Comparison of ENCODE assay signal across 2 cellular contexts in the genomic region with DNA sequence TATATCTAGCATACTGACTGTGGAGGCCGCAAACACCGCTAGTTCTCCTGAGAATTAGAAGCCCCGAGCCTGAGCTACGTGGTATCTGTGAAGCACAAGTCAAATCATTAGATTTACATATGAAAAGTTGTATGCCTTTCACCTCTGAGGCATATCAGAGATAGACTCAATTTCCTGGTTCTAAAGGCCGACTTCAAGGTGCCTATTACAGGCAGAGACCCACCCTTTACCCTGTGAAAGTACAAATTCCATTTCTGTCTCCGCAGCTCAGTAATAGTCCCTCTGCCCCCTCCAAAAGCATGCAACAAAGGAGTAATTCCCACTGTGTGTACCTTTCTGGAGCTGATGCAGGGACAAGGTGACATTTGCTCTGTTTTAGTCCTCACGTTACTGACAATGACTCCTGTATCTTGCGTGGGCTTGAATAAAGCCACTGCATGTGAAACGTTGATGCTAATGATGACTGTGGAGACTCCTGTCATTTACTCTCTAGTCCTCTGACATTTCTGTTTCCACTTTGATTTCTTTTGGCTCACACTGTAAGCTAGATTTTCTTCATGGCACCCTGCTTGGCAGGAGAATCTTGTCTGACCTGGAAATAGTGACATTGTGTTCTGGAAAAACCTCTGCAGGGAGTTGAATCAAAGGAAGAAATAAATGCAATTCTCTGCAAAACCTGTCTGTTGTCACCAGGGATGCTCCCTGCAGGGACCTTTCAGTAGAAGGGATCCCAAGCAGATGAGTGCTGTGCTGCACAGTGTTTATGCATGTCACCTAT.
TF ChIP-seq lines count a peak whose summit lies in the region.

No MANE protein-coding gene starts in this region.

TF ChIP-seq in GM23338, 12 proteins besides CTCF, POLR2A, EP300 and RAD21 (continued from another document and continues in another):
- TF ChIP-seq, protein P1, sequence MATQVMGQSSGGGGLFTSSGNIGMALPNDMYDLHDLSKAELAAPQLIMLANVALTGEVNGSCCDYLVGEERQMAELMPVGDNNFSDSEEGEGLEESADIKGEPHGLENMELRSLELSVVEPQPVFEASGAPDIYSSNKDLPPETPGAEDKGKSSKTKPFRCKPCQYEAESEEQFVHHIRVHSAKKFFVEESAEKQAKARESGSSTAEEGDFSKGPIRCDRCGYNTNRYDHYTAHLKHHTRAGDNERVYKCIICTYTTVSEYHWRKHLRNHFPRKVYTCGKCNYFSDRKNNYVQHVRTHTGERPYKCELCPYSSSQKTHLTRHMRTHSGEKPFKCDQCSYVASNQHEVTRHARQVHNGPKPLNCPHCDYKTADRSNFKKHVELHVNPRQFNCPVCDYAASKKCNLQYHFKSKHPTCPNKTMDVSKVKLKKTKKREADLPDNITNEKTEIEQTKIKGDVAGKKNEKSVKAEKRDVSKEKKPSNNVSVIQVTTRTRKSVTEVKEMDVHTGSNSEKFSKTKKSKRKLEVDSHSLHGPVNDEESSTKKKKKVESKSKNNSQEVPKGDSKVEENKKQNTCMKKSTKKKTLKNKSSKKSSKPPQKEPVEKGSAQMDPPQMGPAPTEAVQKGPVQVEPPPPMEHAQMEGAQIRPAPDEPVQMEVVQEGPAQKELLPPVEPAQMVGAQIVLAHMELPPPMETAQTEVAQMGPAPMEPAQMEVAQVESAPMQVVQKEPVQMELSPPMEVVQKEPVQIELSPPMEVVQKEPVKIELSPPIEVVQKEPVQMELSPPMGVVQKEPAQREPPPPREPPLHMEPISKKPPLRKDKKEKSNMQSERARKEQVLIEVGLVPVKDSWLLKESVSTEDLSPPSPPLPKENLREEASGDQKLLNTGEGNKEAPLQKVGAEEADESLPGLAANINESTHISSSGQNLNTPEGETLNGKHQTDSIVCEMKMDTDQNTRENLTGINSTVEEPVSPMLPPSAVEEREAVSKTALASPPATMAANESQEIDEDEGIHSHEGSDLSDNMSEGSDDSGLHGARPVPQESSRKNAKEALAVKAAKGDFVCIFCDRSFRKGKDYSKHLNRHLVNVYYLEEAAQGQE (IDR thresholded peaks at IDR 0.05; ENCODE audit: unreplicated experiment) = no peak
- TF ChIP-seq, protein P2, sequence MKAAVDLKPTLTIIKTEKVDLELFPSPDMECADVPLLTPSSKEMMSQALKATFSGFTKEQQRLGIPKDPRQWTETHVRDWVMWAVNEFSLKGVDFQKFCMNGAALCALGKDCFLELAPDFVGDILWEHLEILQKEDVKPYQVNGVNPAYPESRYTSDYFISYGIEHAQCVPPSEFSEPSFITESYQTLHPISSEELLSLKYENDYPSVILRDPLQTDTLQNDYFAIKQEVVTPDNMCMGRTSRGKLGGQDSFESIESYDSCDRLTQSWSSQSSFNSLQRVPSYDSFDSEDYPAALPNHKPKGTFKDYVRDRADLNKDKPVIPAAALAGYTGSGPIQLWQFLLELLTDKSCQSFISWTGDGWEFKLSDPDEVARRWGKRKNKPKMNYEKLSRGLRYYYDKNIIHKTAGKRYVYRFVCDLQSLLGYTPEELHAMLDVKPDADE (IDR thresholded peaks at IDR 0.05) = no peak
- TF ChIP-seq ZNF114 (CRISPR knock-in tag; IDR thresholded peaks at IDR 0.05) (no peak), ZNF331 (CRISPR knock-in tag; IDR thresholded peaks at IDR 0.05; ENCODE audit: low read depth) (no peak), NANOG (IDR thresholded peaks at IDR 0.05; ENCODE audit: borderline replicate concordance) (no peak), STAT1 (IDR thresholded peaks at IDR 0.05; ENCODE audit: unreplicated experiment) (no peak)
- TF ChIP-seq, protein P3, sequence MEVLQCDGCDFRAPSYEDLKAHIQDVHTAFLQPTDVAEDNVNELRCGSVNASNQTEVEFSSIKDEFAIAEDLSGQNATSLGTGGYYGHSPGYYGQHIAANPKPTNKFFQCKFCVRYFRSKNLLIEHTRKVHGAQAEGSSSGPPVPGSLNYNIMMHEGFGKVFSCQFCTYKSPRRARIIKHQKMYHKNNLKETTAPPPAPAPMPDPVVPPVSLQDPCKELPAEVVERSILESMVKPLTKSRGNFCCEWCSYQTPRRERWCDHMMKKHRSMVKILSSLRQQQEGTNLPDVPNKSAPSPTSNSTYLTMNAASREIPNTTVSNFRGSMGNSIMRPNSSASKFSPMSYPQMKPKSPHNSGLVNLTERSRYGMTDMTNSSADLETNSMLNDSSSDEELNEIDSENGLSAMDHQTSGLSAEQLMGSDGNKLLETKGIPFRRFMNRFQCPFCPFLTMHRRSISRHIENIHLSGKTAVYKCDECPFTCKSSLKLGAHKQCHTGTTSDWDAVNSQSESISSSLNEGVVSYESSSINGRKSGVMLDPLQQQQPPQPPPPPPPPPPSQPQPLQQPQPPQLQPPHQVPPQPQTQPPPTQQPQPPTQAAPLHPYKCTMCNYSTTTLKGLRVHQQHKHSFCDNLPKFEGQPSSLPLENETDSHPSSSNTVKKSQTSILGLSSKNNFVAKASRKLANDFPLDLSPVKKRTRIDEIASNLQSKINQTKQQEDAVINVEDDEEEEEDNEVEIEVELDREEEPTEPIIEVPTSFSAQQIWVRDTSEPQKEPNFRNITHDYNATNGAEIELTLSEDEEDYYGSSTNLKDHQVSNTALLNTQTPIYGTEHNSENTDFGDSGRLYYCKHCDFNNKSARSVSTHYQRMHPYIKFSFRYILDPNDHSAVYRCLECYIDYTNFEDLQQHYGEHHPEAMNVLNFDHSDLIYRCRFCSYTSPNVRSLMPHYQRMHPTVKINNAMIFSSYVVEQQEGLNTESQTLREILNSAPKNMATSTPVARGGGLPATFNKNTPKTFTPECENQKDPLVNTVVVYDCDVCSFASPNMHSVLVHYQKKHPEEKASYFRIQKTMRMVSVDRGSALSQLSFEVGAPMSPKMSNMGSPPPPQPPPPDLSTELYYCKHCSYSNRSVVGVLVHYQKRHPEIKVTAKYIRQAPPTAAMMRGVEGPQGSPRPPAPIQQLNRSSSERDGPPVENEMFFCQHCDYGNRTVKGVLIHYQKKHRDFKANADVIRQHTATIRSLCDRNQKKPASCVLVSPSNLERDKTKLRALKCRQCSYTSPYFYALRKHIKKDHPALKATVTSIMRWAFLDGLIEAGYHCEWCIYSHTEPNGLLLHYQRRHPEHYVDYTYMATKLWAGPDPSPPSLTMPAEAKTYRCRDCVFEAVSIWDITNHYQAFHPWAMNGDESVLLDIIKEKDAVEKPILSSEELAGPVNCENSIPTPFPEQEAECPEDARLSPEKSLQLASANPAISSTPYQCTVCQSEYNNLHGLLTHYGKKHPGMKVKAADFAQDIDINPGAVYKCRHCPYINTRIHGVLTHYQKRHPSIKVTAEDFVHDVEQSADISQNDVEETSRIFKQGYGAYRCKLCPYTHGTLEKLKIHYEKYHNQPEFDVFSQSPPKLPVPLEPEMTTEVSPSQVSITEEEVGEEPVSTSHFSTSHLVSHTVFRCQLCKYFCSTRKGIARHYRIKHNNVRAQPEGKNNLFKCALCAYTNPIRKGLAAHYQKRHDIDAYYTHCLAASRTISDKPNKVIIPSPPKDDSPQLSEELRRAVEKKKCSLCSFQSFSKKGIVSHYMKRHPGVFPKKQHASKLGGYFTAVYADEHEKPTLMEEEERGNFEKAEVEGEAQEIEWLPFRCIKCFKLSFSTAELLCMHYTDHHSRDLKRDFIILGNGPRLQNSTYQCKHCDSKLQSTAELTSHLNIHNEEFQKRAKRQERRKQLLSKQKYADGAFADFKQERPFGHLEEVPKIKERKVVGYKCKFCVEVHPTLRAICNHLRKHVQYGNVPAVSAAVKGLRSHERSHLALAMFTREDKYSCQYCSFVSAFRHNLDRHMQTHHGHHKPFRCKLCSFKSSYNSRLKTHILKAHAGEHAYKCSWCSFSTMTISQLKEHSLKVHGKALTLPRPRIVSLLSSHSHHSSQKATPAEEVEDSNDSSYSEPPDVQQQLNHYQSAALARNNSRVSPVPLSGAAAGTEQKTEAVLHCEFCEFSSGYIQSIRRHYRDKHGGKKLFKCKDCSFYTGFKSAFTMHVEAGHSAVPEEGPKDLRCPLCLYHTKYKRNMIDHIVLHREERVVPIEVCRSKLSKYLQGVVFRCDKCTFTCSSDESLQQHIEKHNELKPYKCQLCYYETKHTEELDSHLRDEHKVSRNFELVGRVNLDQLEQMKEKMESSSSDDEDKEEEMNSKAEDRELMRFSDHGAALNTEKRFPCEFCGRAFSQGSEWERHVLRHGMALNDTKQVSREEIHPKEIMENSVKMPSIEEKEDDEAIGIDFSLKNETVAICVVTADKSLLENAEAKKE (CRISPR knock-in tag; IDR thresholded peaks at IDR 0.05) = no peak

TF ChIP-seq in H1, 55 proteins besides CTCF, POLR2A, EP300 and RAD21 (continued from another document):
- TF ChIP-seq KDM5A (IDR thresholded peaks at IDR 0.05; ENCODE audit: low read length) = no peak
- TF ChIP-seq, protein P4, sequence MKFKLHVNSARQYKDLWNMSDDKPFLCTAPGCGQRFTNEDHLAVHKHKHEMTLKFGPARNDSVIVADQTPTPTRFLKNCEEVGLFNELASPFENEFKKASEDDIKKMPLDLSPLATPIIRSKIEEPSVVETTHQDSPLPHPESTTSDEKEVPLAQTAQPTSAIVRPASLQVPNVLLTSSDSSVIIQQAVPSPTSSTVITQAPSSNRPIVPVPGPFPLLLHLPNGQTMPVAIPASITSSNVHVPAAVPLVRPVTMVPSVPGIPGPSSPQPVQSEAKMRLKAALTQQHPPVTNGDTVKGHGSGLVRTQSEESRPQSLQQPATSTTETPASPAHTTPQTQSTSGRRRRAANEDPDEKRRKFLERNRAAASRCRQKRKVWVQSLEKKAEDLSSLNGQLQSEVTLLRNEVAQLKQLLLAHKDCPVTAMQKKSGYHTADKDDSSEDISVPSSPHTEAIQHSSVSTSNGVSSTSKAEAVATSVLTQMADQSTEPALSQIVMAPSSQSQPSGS (IDR thresholded peaks at IDR 0.05; ENCODE audit: low read length) = no peak
- no peak for TF ChIP-seq RFX5 (IDR thresholded peaks at IDR 0.05; ENCODE audit: borderline replicate concordance, low read depth, low read length)
- no peak for TF ChIP-seq EZH2 (IDR thresholded peaks at IDR 0.05; ENCODE audit: low read depth, low read length, severe bottlenecking)
- TF ChIP-seq NRF1 (IDR thresholded peaks at IDR 0.05; ENCODE audit: low read depth, low read length) = no peak
- TF ChIP-seq KDM1A (IDR thresholded peaks at IDR 0.05; ENCODE audit: borderline replicate concordance, low read length) = no peak
- no peak for TF ChIP-seq SRF (IDR thresholded peaks at IDR 0.05; ENCODE audit: low read depth, low read length)
- TF ChIP-seq SUZ12 (IDR thresholded peaks at IDR 0.05; ENCODE audit: low read length) = no peak
- TF ChIP-seq SIN3A (conservative IDR thresholded peaks at IDR 0.05 in 1 of 2, IDR thresholded peaks at IDR 0.05 in 1 of 2; ENCODE audit: low read depth in 1 of 2, low read length in 2 of 2) = no peak
- TF ChIP-seq, protein P5, sequence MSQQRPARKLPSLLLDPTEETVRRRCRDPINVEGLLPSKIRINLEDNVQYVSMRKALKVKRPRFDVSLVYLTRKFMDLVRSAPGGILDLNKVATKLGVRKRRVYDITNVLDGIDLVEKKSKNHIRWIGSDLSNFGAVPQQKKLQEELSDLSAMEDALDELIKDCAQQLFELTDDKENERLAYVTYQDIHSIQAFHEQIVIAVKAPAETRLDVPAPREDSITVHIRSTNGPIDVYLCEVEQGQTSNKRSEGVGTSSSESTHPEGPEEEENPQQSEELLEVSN (IDR thresholded peaks at IDR 0.05) = no peak
- no peak for TF ChIP-seq EGR1 (IDR thresholded peaks at IDR 0.05; ENCODE audit: borderline replicate concordance, low read depth, low read length)
